8 cellular contexts compared by ENCODE assay signal in genomic region chr14:91946313-91947195, GRCh38. TPM values are rescaled to one million over a fixed set of nuclear protein-coding genes. Genes with fewer than 3 reads are reported as not detected.
DNase-seq lines count a peak whose midpoint lies in the region; ATAC-seq and TF ChIP-seq lines count a peak whose summit lies in the region.

No MANE protein-coding gene starts in this region.

- H3K4me1 ChIP-seq in OCI-LY7 (ENCODE audit: insufficient read depth, low read length, poor library complexity, severe bottlenecking): no peaks in the 10 kb centered on the region

- peaks cover 55% of the 10 kb centered on the region for H3K27me3 Mint-ChIP-seq in progenitor cell of endocrine pancreas

- peak; percentile 47 for DNase-seq in GM03348 (ENCODE audit: low spot score)
- no peak for DNase-seq in Right ventricle myocardium superior
- no peak for DNase-seq in progenitor cell of endocrine pancreas (ENCODE audit: low spot score, unreplicated experiment)
- DNase-seq in central memory CD4-positive, alpha-beta T cell: no peak
- DNase-seq in OCI-LY7 (ENCODE audit: low spot score): no peak

- H3K9me3 Mint-ChIP-seq in progenitor cell of endocrine pancreas (ENCODE audit: low read depth): no peaks in the 10 kb centered on the region

- H4K20me1 ChIP-seq in OCI-LY7 (ENCODE audit: insufficient read depth, low read length): no peaks in the 10 kb centered on the region

- no peaks in the 10 kb centered on the region for H3K36me3 ChIP-seq in OCI-LY7 (ENCODE audit: insufficient read depth, low read length)

- no peaks in the 10 kb centered on the region for H3K36me3 Mint-ChIP-seq in progenitor cell of endocrine pancreas (ENCODE audit: insufficient read depth)

- CTCF ChIA-PET in OCI-LY7 (lab: Charles Lee; ENCODE audit: unreplicated experiment): no interaction called here

- no peaks in the 10 kb centered on the region for H3K9me2 ChIP-seq in OCI-LY7 (ENCODE audit: insufficient read depth, low read length)

- peak overlapping the region; percentile 75 for H3K4me3 Mint-ChIP-seq in progenitor cell of endocrine pancreas (ENCODE audit: low read depth)

- POLR2A ChIA-PET in OCI-LY7 (lab: Charles Lee): interaction anchor here (0.6 kb wide), 2 partner anchors 34 to 469 kb away, joined by 3 to 5 read pairs; no protein-coding TSS in a partner anchor

- TF ChIP-seq CTCF in WI38 (IDR thresholded peaks at IDR 0.05; ENCODE audit: low read depth, low read length) (no peak), progenitor cell of endocrine pancreas (IDR thresholded peaks at IDR 0.05; ENCODE audit: unreplicated experiment) (no peak), OCI-LY7 (conservative IDR thresholded peaks at IDR 0.05; ENCODE audit: low read length) (no peak)

- no peaks in the 10 kb centered on the region for H3K9me3 ChIP-seq in OCI-LY7 (ENCODE audit: low read length)

- no peak overlapping the region for H3K27ac ChIP-seq in OCI-LY7 (ENCODE audit: low read depth, low read length, poor library complexity, severe bottlenecking)

- no TSS peak for BruUV-seq in OCI-LY7 (replicated peaks; lab: Mats Ljungman, UMichigan)

- H3K4me3 ChIP-seq in WI38 (ENCODE audit: low read depth, low read length): peak overlapping the region; percentile 85
- H3K4me3 ChIP-seq in OCI-LY7 (ENCODE audit: low read depth, low read length, poor library complexity, severe bottlenecking): no peak overlapping the region

- peaks cover 5% of the 10 kb centered on the region for H3K4me1 Mint-ChIP-seq in progenitor cell of endocrine pancreas (ENCODE audit: low read depth)

- no peak overlapping the region for H2AFZ ChIP-seq in OCI-LY7 (ENCODE audit: low read length)

- H3K27ac Mint-ChIP-seq in progenitor cell of endocrine pancreas: no peak overlapping the region

- ATAC-seq in Right ventricle myocardium superior (ENCODE audit: poor library complexity) (peak; percentile 19), HG02759 (IDR thresholded peaks at IDR 0.05; ENCODE audit: unreplicated experiment) (no peak), GM19351 (IDR thresholded peaks at IDR 0.05; ENCODE audit: unreplicated experiment) (no peak)

- H3K4me2 ChIP-seq in OCI-LY7 (ENCODE audit: low read length): no peak overlapping the region

- intact Hi-C loops in Right ventricle myocardium superior (cut with DNase I) (no loop called here), OCI-LY7 (cut with micrococcal nuclease; ENCODE audit: unreplicated experiment) (no loop called here)

- H3K79me2 ChIP-seq in OCI-LY7 (ENCODE audit: insufficient read depth, low read depth, low read length): no peaks in the 10 kb centered on the region

RNA-seq across cellular contexts. Expression of gene FBLN5, which starts 0.9 kb away (rescaled TPM):
- 70.5 TPM for total RNA-seq in Right ventricle myocardium superior
- total RNA-seq in progenitor cell of endocrine pancreas: 6.4 and 6.9 TPM in 2 replicates
- total RNA-seq in OCI-LY7 (2014; rRNA removed; shearing (Covaris generic)): 1.1 and 2.3 TPM in 2 replicates
- total RNA-seq in OCI-LY7 (2022): 0.74 and 0.91 TPM in 2 replicates
